In genomic region chr1:167532964-167533824, GRCh38 we compare ENCODE assay signal across 17 cellular contexts. TPM values are rescaled to one million over a fixed set of nuclear protein-coding genes. Genes with fewer than 3 reads are reported as not detected.
DNase-seq lines count a peak whose midpoint lies in the region; ATAC-seq and TF ChIP-seq lines count a peak whose summit lies in the region.
"Had no signal": no experiment of that assay in that cellular context is flagged by ENCODE, and none has a peak within 500 bp of the region (broad histone marks: within the 10 kb centered on the region; RNA-seq: fewer than 3 reads in every experiment).

No MANE protein-coding gene starts in this region.

- H3K9ac ChIP-seq in SK-N-SH = no peak overlapping the region

- H3K4me2 ChIP-seq in SK-N-SH = no peak overlapping the region

- H3K4me1 ChIP-seq in SK-N-SH (ENCODE audit: control insufficient read depth in 1 of 2, insufficient read depth in 2 of 2, low read depth in 1 of 2, low read length in 1 of 2) (peaks cover 0 to 3% of the 10 kb centered on the region in 2 experiments; a peak in 1 of 4 replicates), heart left ventricle (peaks cover 0 to 8% (median 0%) of the 10 kb centered on the region in 12 donors)
- H3K4me1 ChIP-seq: spleen, transverse colon had no signal

- no peaks in the 10 kb centered on the region for H3K36me3 ChIP-seq in SK-N-SH (replicated peaks in 1 of 2; ENCODE audit: control insufficient read depth in 1 of 2, insufficient read depth in 2 of 2, low read length in 1 of 2)
- no peaks in the 10 kb centered on the region for H3K36me3 ChIP-seq in KOPT-K1 (ENCODE audit: insufficient read depth, low read length)
- H3K36me3 ChIP-seq in heart left ventricle = no peaks in the 10 kb centered on the region
- H3K36me3 ChIP-seq: spleen, transverse colon had no signal

- POLR2A ChIA-PET in SK-N-SH (lab: Yijun Ruan, JAX) = no interaction called here

- no peaks in the 10 kb centered on the region for H4K20me1 ChIP-seq in SK-N-SH (ENCODE audit: insufficient read depth)

- intact Hi-C loops in heart left ventricle (cut with DNase I) = loop anchor here (2.0 to 10.0 kb wide), 14 partner anchors 76 to 468 kb away; no protein-coding TSS in a partner anchor

- 58% methylated on average over 5 of the region's 6 CpGs for WGBS in SK-N-SH (ENCODE audit: low lambda C conversion rate)
- WGBS in heart left ventricle, 4 donors = 79 to 83% (median 81%) methylated on average over 6 of the region's 6 CpGs

- TF ChIP-seq CTCF in SK-N-SH (IDR thresholded peaks at IDR 0.05) = no peak
- TF ChIP-seq CTCF in heart left ventricle (IDR thresholded peaks at IDR 0.05) = no peak
- no peak for TF ChIP-seq CTCF in omental fat pad (IDR thresholded peaks at IDR 0.05)

- H3K79me2 ChIP-seq in SK-N-SH (ENCODE audit: insufficient read depth) = no peaks in the 10 kb centered on the region

- no peak for TF ChIP-seq EP300 in SK-N-SH (IDR thresholded peaks at IDR 0.05; ENCODE audit: borderline replicate concordance in 1 of 2, low read depth in 1 of 2, low read length in 1 of 2)

- H3K9me3 ChIP-seq in SK-N-SH (no peaks in the 10 kb centered on the region), KOPT-K1 (ENCODE audit: insufficient read depth, low read length, poor library complexity, severe bottlenecking) (no peaks in the 10 kb centered on the region), heart left ventricle (no peaks in the 10 kb centered on the region)
- H3K9me3 ChIP-seq: spleen, transverse colon had no signal

- H3K27ac ChIP-seq in SK-N-SH (ENCODE audit: low read depth in 2 of 2, low read length in 1 of 2) (no peak overlapping the region), KOPT-K1 (ENCODE audit: low read depth, low read length, poor library complexity, severe bottlenecking) (peak overlapping the region; percentile 33), heart left ventricle (peak overlapping the region in 2 of 12 donors; percentile 11 to 20)
- H3K27ac ChIP-seq: C4-2B, spleen, transverse colon had no signal

- ATAC-seq in SK-N-SH treated with all-trans-retinoic acid at 6 μM for 48 hours (peak; percentile 42), heart left ventricle (peak; percentile 46 to 65 (median 56)), omental fat pad (ENCODE audit: low FRiP score) (peak; percentile 34)

- TF ChIP-seq RAD21 in SK-N-SH (IDR thresholded peaks at IDR 0.05; ENCODE audit: low read length) = no peak

- no peak for TF ChIP-seq POLR2A in heart left ventricle (IDR thresholded peaks at IDR 0.05)

- H3F3A ChIP-seq in SK-N-SH (replicated peaks; ENCODE audit: insufficient read depth) = no peaks in the 10 kb centered on the region

- no peak for DNase-seq in SK-N-SH
- no peak for DNase-seq in heart left ventricle
- no peak for DNase-seq in omental fat pad (ENCODE audit: low spot score)
- no peak for DNase-seq in GOT3 (lab: John Stamatoyannopoulos, UW)
- no peak for DNase-seq in nucleus accumbens (lab: John Stamatoyannopoulos, UW)
- no peak for DNase-seq in NCI-H526 (lab: John Stamatoyannopoulos, UW)

- CTCF ChIA-PET in SK-N-SH (lab: Yijun Ruan, JAX) = interaction anchor here (0.5 to 7.4 kb wide), 61 partner anchors 8 to 628 kb away, joined by 3 to 63 read pairs (median 5); partner anchors contain the start of gene POU2F1

- no peak overlapping the region for H2AFZ ChIP-seq in SK-N-SH (ENCODE audit: low read depth)

- H3K9me2 ChIP-seq in SK-N-SH = no peaks in the 10 kb centered on the region

- no peak overlapping the region for H3K4me3 ChIP-seq in SK-N-SH (ENCODE audit: low read depth in 2 of 2, low read length in 1 of 2)
- H3K4me3 ChIP-seq in heart left ventricle = no peak overlapping the region
- H3K4me3 ChIP-seq: dorsolateral prefrontal cortex, spleen, transverse colon had no signal

- H3K27me3 ChIP-seq in SK-N-SH (ENCODE audit: insufficient read depth) (no peaks in the 10 kb centered on the region; the same call in 1 of the 2 replicates), heart left ventricle (no peaks in the 10 kb centered on the region)
- H3K27me3 ChIP-seq: dorsolateral prefrontal cortex, spleen, transverse colon had no signal

TF ChIP-seq in SK-N-SH treated with all-trans-retinoic acid at 6 μM for 48 hours, 23 proteins besides CTCF, POLR2A, EP300 and RAD21 (continues in another document):
- no peak for TF ChIP-seq ESRRG (CRISPR knock-in tag; IDR thresholded peaks at IDR 0.05)
- TF ChIP-seq POU6F1 (CRISPR knock-in tag; IDR thresholded peaks at IDR 0.05; ENCODE audit: borderline replicate concordance, low read depth) = no peak
- TF ChIP-seq CSRNP3 (CRISPR knock-in tag; IDR thresholded peaks at IDR 0.05) = no peak
- TF ChIP-seq GLIS3 (CRISPR knock-in tag; IDR thresholded peaks at IDR 0.05) = no peak
- TF ChIP-seq OSR1 (CRISPR knock-in tag; IDR thresholded peaks at IDR 0.05) = no peak
- no peak for TF ChIP-seq RARB (CRISPR knock-in tag; IDR thresholded peaks at IDR 0.05)
- no peak for TF ChIP-seq ZFP3 (CRISPR knock-in tag; IDR thresholded peaks at IDR 0.05)

TF ChIP-seq in SK-N-SH, 30 proteins besides CTCF, POLR2A, EP300 and RAD21:
- TF ChIP-seq FOXM1 (IDR thresholded peaks at IDR 0.05; ENCODE audit: low read depth) (no peak), REST (IDR thresholded peaks at IDR 0.05; ENCODE audit: low read depth, low read length) (no peak), JUND (IDR thresholded peaks at IDR 0.05) (no peak), TCF12 (IDR thresholded peaks at IDR 0.05) (no peak), MXI1 (IDR thresholded peaks at IDR 0.05; ENCODE audit: low read depth, low read length) (no peak), RFX5 (IDR thresholded peaks at IDR 0.05; ENCODE audit: low read length) (no peak), SMC3 (IDR thresholded peaks at IDR 0.05; ENCODE audit: low read depth, low read length) (no peak), TEAD4 (IDR thresholded peaks at IDR 0.05; ENCODE audit: borderline replicate concordance, insufficient read depth) (no peak), NFIC (IDR thresholded peaks at IDR 0.05; ENCODE audit: borderline replicate concordance) (no peak), ELF1 (IDR thresholded peaks at IDR 0.05) (no peak), CHD2 (IDR thresholded peaks at IDR 0.05; ENCODE audit: low read length, partially characterized antibody) (no peak), GATA2 (CRISPR knock-in tag; IDR thresholded peaks at IDR 0.05) (no peak), SIN3A (IDR thresholded peaks at IDR 0.05; ENCODE audit: borderline replicate concordance, low read depth, low read length) (no peak), POLR2AphosphoS5 (IDR thresholded peaks at IDR 0.05; ENCODE audit: low read depth, low read length) (no peak), IRF3 (IDR thresholded peaks at IDR 0.05; ENCODE audit: low read depth, low read length) (no peak), RCOR1 (IDR thresholded peaks at IDR 0.05; ENCODE audit: low read length) (no peak), MAX (IDR thresholded peaks at IDR 0.05; ENCODE audit: low read depth) (no peak)
TF ChIP-seq in SK-N-SH: peak in this region for 0.

RNA-seq across cellular contexts. Expression of gene CD247, which starts 14.9 kb away (rescaled TPM):
- 0.08 TPM in 1 of 2 replicates, not detected in the other for polyA plus RNA-seq in SK-N-SH (2012; rRNA removed)
- polyA plus RNA-seq in SK-N-SH (2012; cell fraction: cytosol; rRNA removed) = 0.05 TPM in 1 of 2 replicates, not detected in the other
- polyA plus RNA-seq in SK-N-SH (2012; cell fraction: nucleus; rRNA removed) = 0.04 TPM in 1 of 2 replicates, not detected in the other
- total RNA-seq in heart left ventricle = 1 to 10 TPM in 3 of 9 donors, under 1 TPM in 5, not detected in 1; 0.19 to 7.6 (median 0.60) TPM
- polyA plus RNA-seq in heart left ventricle = under 1 TPM; 0.22 to 0.42 TPM
- 1 to 10 TPM; 2.0 to 4.7 (median 2.6) TPM for total RNA-seq in omental fat pad
- total RNA-seq: fibroblast of lung, H4, kidney epithelial cell, LHCN-M2, progenitor cell of endocrine pancreas had no signal
- polyA plus RNA-seq: fibroblast of lung had no signal

RNA-seq across cellular contexts. Expression of gene CREG1, which starts 20.4 kb away (rescaled TPM):
- 26.1 and 37.0 TPM in 2 replicates for polyA plus RNA-seq in SK-N-SH (2012; rRNA removed)
- polyA plus RNA-seq in SK-N-SH (2012; cell fraction: cytosol; rRNA removed) = 40.5 and 46.1 TPM in 2 replicates
- 11.2 and 17.5 TPM in 2 replicates for polyA plus RNA-seq in SK-N-SH (2012; cell fraction: nucleus; rRNA removed)
- total RNA-seq in heart left ventricle = 100 to 1,000 TPM in 3 of 9 donors, 10 to 100 TPM in 6; 64.1 to 176 (median 91.1) TPM
- 10 to 100 TPM; 31.3 to 39.1 TPM for polyA plus RNA-seq in heart left ventricle
- 100 to 1,000 TPM; 247 to 294 (median 285) TPM for total RNA-seq in omental fat pad
